8 cellular contexts compared by ENCODE assay signal in genomic region chr2:20045712-20046292, GRCh38. TPM values are rescaled to one million over a fixed set of nuclear protein-coding genes. Genes with fewer than 3 reads are reported as not detected.
A peak's percentile ranks its signal among the peaks of the same experiment; 100 is the strongest.
DNase-seq lines count a peak whose midpoint lies in the region; ATAC-seq and TF ChIP-seq lines count a peak whose summit lies in the region.
"Not testable (repeated sequence)": the region's sequence is repeated elsewhere in the genome, so short reads cannot be mapped to it uniquely, and the experiment has no call there.
"Had no signal": no experiment of that assay in that cellular context is flagged by ENCODE, and none has a peak within 500 bp of the region (broad histone marks: within the 10 kb centered on the region; RNA-seq: fewer than 3 reads in every experiment).

No MANE protein-coding gene starts in this region.

- H3K4me3 Mint-ChIP-seq in WTC11; chondrocyte (ENCODE audit: unreplicated experiment); nephron progenitor cell: not testable (repeated sequence)

- H3K36me3 ChIP-seq in hepatocyte (replicated peaks; ENCODE audit: insufficient read depth, low read depth); smooth muscle cell (ENCODE audit: low read depth): not testable (repeated sequence)

- H3K9me2 ChIP-seq in hepatocyte (replicated peaks; ENCODE audit: insufficient read depth), result not testable (repeated sequence)

- not testable (repeated sequence) for H2AFZ ChIP-seq in hepatocyte; smooth muscle cell (ENCODE audit: low read depth)

- CTCF ChIA-PET in WTC11 (lab: Charles Lee), result interaction anchor here (1.2 to 1.3 kb wide), 2 partner anchors 30 to 48 kb away, joined by 3 to 4 read pairs; no protein-coding TSS in a partner anchor

- H3K27ac Mint-ChIP-seq in WTC11, result 0 out of 2 replicates have a peak overlapping the region, but pooled peaks have one; percentile 38
- peak overlapping the region; percentile 20 for H3K27ac Mint-ChIP-seq in chondrocyte (ENCODE audit: unreplicated experiment)
- peak overlapping the region; percentile 75 for H3K27ac Mint-ChIP-seq in nephron progenitor cell

- H3K27me3 ChIP-seq in hepatocyte; smooth muscle cell (ENCODE audit: low read depth): not testable (repeated sequence)

- not testable (repeated sequence) for H3F3A ChIP-seq in smooth muscle cell (ENCODE audit: low read depth)

- H3K4me1 ChIP-seq in hepatocyte (ENCODE audit: insufficient read depth), result peaks cover 42% of the 10 kb centered on the region
- H3K4me1 ChIP-seq in smooth muscle cell (ENCODE audit: low read depth), result peaks cover 38% of the 10 kb centered on the region

- H3K4me2 ChIP-seq in hepatocyte (peak overlapping the region; percentile 50), smooth muscle cell (peak overlapping the region; percentile 30)

- not testable (repeated sequence) for H3K9ac ChIP-seq in smooth muscle cell (ENCODE audit: low read depth)

- not testable (repeated sequence) for H3K27me3 Mint-ChIP-seq in WTC11 (ENCODE audit: low read depth); chondrocyte (ENCODE audit: low read depth); nephron progenitor cell (ENCODE audit: low read depth, poor library complexity)

- peaks cover 42% of the 10 kb centered on the region for H3K4me1 Mint-ChIP-seq in WTC11
- peaks cover 68% of the 10 kb centered on the region for H3K4me1 Mint-ChIP-seq in chondrocyte (ENCODE audit: low read depth)
- peaks cover 36% of the 10 kb centered on the region for H3K4me1 Mint-ChIP-seq in nephron progenitor cell

- H4K20me1 ChIP-seq in hepatocyte (ENCODE audit: insufficient read depth, poor library complexity, severe bottlenecking) (peaks cover 93% of the 10 kb centered on the region), smooth muscle cell (ENCODE audit: low read depth) (peaks cover 96% of the 10 kb centered on the region)

- ATAC-seq in WTC11, result not testable (repeated sequence)

- DNase-seq in SK-N-DZ (ENCODE audit: low spot score), result peak; percentile 91
- not testable (repeated sequence) for DNase-seq in WTC11 (ENCODE audit: low spot score); chondrocyte (ENCODE audit: low spot score); hepatocyte (ENCODE audit: low spot score); nephron progenitor cell; smooth muscle cell (lab: John Stamatoyannopoulos, UW; ENCODE audit: unreplicated experiment)

- not testable (repeated sequence) for H3K4me3 ChIP-seq in hepatocyte, smooth muscle cell

- H3K79me2 ChIP-seq in hepatocyte (peaks cover 96% of the 10 kb centered on the region), smooth muscle cell (ENCODE audit: low read depth) (peaks cover 97% of the 10 kb centered on the region)

- not testable (repeated sequence) for H3K27ac ChIP-seq in hepatocyte
- peak overlapping the region; percentile 27 for H3K27ac ChIP-seq in smooth muscle cell (ENCODE audit: low read depth)

- not testable (repeated sequence) for H3K36me3 Mint-ChIP-seq in WTC11; chondrocyte (ENCODE audit: low read depth)
- peaks cover 36% of the 10 kb centered on the region for H3K36me3 Mint-ChIP-seq in nephron progenitor cell (ENCODE audit: low read depth)

- TF ChIP-seq CTCF in WTC11 (IDR thresholded peaks at IDR 0.05); chondrocyte (IDR thresholded peaks at IDR 0.05); hepatocyte (IDR thresholded peaks at IDR 0.05; ENCODE audit: poor library complexity); nephron progenitor cell (IDR thresholded peaks at IDR 0.05); smooth muscle cell (IDR thresholded peaks at IDR 0.05; ENCODE audit: borderline replicate concordance, insufficient read depth, poor library complexity, severe bottlenecking): not testable (repeated sequence)

- H3K9me3 Mint-ChIP-seq in WTC11; chondrocyte (ENCODE audit: low read depth); nephron progenitor cell: not testable (repeated sequence)

- POLR2A ChIA-PET in WTC11 (lab: Charles Lee), result not testable (repeated sequence)

- H3K9me3 ChIP-seq in hepatocyte (ENCODE audit: low read depth); smooth muscle cell (replicated peaks; ENCODE audit: low read depth): not testable (repeated sequence)

- 34% methylated on average over 4 of the region's 4 CpGs for WGBS in hepatocyte (ENCODE audit: low lambda C conversion rate, missing lambda C conversion rate)
- WGBS in smooth muscle cell (ENCODE audit: low lambda C conversion rate), result 32% methylated on average over 4 of the region's 4 CpGs

RNA-seq across cellular contexts. Expression of gene LAPTM4A, which starts 5.6 kb away (rescaled TPM):
- 49.3 and 50.3 TPM in 2 replicates for polyA plus RNA-seq in SK-N-DZ (2014; cell fraction: cytosol; rRNA removed)
- polyA plus RNA-seq in SK-N-DZ (2014; cell fraction: nucleus; rRNA removed), result 24.4 and 25.4 TPM in 2 replicates
- 163 to 166 TPM (median 165 TPM) in 3 replicates for total RNA-seq in WTC11 (2021)
- 361 to 405 TPM (median 404 TPM) in 3 replicates for total RNA-seq in chondrocyte
- total RNA-seq in hepatocyte, result 255 and 338 TPM in 2 replicates
- 455 and 484 TPM in 2 replicates for polyA plus RNA-seq in hepatocyte
- 423 and 431 TPM in 2 replicates for total RNA-seq in smooth muscle cell
- 466 and 476 TPM in 2 replicates for polyA plus RNA-seq in smooth muscle cell

RNA-seq across cellular contexts. Expression of gene MATN3, which starts 33.3 kb away (rescaled TPM):
- 1.6 and 2.1 TPM in 2 replicates for polyA plus RNA-seq in SK-N-DZ (2014; cell fraction: cytosol; rRNA removed)
- polyA plus RNA-seq in SK-N-DZ (2014; cell fraction: nucleus; rRNA removed), result 1.8 and 3.2 TPM in 2 replicates
- total RNA-seq in WTC11 (2021) (6.3 to 9.1 TPM (median 8.6 TPM) in 3 replicates), chondrocyte (17.0 to 17.7 TPM (median 17.0 TPM) in 3 replicates), hepatocyte (2.3 and 3.5 TPM in 2 replicates), smooth muscle cell (5.1 and 5.6 TPM in 2 replicates)
- polyA plus RNA-seq in hepatocyte (6.0 and 6.8 TPM in 2 replicates), smooth muscle cell (7.4 and 12.9 TPM in 2 replicates)
- total RNA-seq: CD4-positive, CD25-positive, alpha-beta regulatory T cell; CD8-positive, alpha-beta memory T cell had no signal
- polyA plus RNA-seq: CD4-positive, CD25-positive, alpha-beta regulatory T cell; CD8-positive, alpha-beta memory T cell had no signal

RNA-seq across cellular contexts. Expression of gene WDR35, which starts 55.9 kb away (rescaled TPM):
- polyA plus RNA-seq in SK-N-DZ (2014; cell fraction: cytosol; rRNA removed), result 9.7 and 13.0 TPM in 2 replicates
- polyA plus RNA-seq in SK-N-DZ (2014; cell fraction: nucleus; rRNA removed), result 27.6 and 38.5 TPM in 2 replicates
- total RNA-seq in WTC11 (2021) (15.4 to 16.5 TPM (median 15.5 TPM) in 3 replicates), chondrocyte (4.6 to 9.6 TPM (median 4.9 TPM) in 3 replicates), hepatocyte (4.6 TPM in 2 replicates), smooth muscle cell (4.7 and 5.7 TPM in 2 replicates)
- polyA plus RNA-seq in hepatocyte (1.8 and 2.0 TPM in 2 replicates), smooth muscle cell (0.70 and 1.6 TPM in 2 replicates)

Comparison
In these comparisons a context has a peak if more than half of its experiments do, and no peak if none do; other contexts are left out.
1. H3K27ac Mint-ChIP-seq: peak in every context shown above with its lines; median percentile 75 in nephron progenitor cell; 38 in WTC11; 20 in chondrocyte.